ENCODE assay signal across 8 cellular contexts in genomic region chr9:77455312-77455927, GRCh38.
A peak's percentile ranks its signal among the peaks of the same experiment; 100 is the strongest.
DNase-seq lines count a peak whose midpoint lies in the region; ATAC-seq, FAIRE-seq and TF ChIP-seq lines count a peak whose summit lies in the region.

No MANE protein-coding gene starts in this region.

- peak; percentile 39 for ATAC-seq in HG03159 (IDR thresholded peaks at IDR 0.05; ENCODE audit: unreplicated experiment)
- ATAC-seq in RWPE2 (ENCODE audit: low read depth) = 0 out of 3 replicates have a peak, but pooled peaks have one; percentile 27
- no peak for ATAC-seq in psoas muscle

- TF ChIP-seq CTCF in MCF 10A (IDR thresholded peaks at IDR 0.05; ENCODE audit: unreplicated experiment) (peak; percentile 38), breast epithelium (IDR thresholded peaks at IDR 0.05) (peak in 1 of 3 donors; percentile 28), RWPE2 (IDR thresholded peaks at IDR 0.05; ENCODE audit: poor library complexity, severe bottlenecking) (peak; percentile 44), choroid plexus epithelial cell (conservative IDR thresholded peaks at IDR 0.05; ENCODE audit: low read depth, low read length) (peak; percentile 45), psoas muscle (IDR thresholded peaks at IDR 0.05) (peak; percentile 13)

- no peak overlapping the region for H3K27ac Mint-ChIP-seq in MCF 10A (ENCODE audit: low read depth, unreplicated experiment)

- CTCF ChIA-PET in MCF 10A (lab: Yijun Ruan, JAX) = interaction anchor here (0.6 to 10.6 kb wide), 19 partner anchors 12 to 621 kb away, joined by 3 to 132 read pairs (median 4); no protein-coding TSS in a partner anchor

- H3K36me3 Mint-ChIP-seq in MCF 10A (ENCODE audit: insufficient read depth, unreplicated experiment) = no peaks in the 10 kb centered on the region

- no peaks in the 10 kb centered on the region for H3K27me3 ChIP-seq in breast epithelium
- H3K27me3 ChIP-seq in RWPE2 (ENCODE audit: insufficient read depth, poor library complexity, severe bottlenecking) = no peaks in the 10 kb centered on the region
- H3K27me3 ChIP-seq in psoas muscle (ENCODE audit: insufficient read depth in 3 of 3, low read length in 2 of 3) = peaks cover 0 to 1% (median 0%) of the 10 kb centered on the region in 3 donors

- H3K36me3 ChIP-seq in breast epithelium = no peaks in the 10 kb centered on the region
- H3K36me3 ChIP-seq in RWPE2 (ENCODE audit: low read depth) = no peaks in the 10 kb centered on the region
- no peaks in the 10 kb centered on the region for H3K36me3 ChIP-seq in psoas muscle (ENCODE audit: insufficient read depth in 1 of 2, low read depth in 1 of 2)

- POLR2A ChIA-PET in MCF 10A (lab: Yijun Ruan, JAX) = interaction anchor here (0.5 to 0.7 kb wide), 2 partner anchors 38 to 404 kb away, joined by 3 to 4 read pairs; no protein-coding TSS in a partner anchor

- H3K9me3 Mint-ChIP-seq in MCF 10A (ENCODE audit: unreplicated experiment) = peaks cover 5% of the 10 kb centered on the region

- WGBS in psoas muscle, 3 donors = 76 to 87% (median 81%) methylated on average over 8 of the region's 8 CpGs

- BruUV-seq in MCF 10A (replicated peaks; lab: Mats Ljungman, UMichigan) = no TSS peak

- peaks cover 10% of the 10 kb centered on the region for H3K4me1 Mint-ChIP-seq in MCF 10A (ENCODE audit: insufficient read depth, unreplicated experiment)

- DNase-seq in MCF 10A (ENCODE audit: unreplicated experiment) (peak; percentile 51), breast epithelium (ENCODE audit: low spot score in 2 of 2) (no peak), RWPE2 (ENCODE audit: low spot score) (no peak), choroid plexus epithelial cell (ENCODE audit: low read depth) (no peak), psoas muscle (no peak), frontal cortex (ENCODE audit: low spot score in 2 of 2) (no peak), GM19240 (ENCODE audit: insufficient read length, low spot score) (no peak)

- no peaks in the 10 kb centered on the region for H3K4me1 ChIP-seq in breast epithelium
- H3K4me1 ChIP-seq in RWPE2 (ENCODE audit: insufficient read depth, poor library complexity, severe bottlenecking) = no peaks in the 10 kb centered on the region
- H3K4me1 ChIP-seq in psoas muscle = no peaks in the 10 kb centered on the region

- H3K27ac ChIP-seq in breast epithelium (no peak overlapping the region), RWPE2 (ENCODE audit: poor library complexity, severe bottlenecking) (no peak overlapping the region), psoas muscle (no peak overlapping the region)

- intact Hi-C loops in MCF 10A (cut with micrococcal nuclease) = loop anchor here (5.0 to 10.0 kb wide), 2 partner anchors 291 to 312 kb away; no protein-coding TSS in a partner anchor
- intact Hi-C loops in breast epithelium (cut with DNase I; ENCODE audit: low total_unique reads) = no loop called here
- intact Hi-C loops in psoas muscle (cut with DNase I) = loop anchor here in 1 of 2 donors (2.0 kb wide), 1 partner anchor 193 kb away; the partner anchor contains the start of gene GNA14

- H3K4me3 ChIP-seq in breast epithelium (no peak overlapping the region), RWPE2 (ENCODE audit: severe bottlenecking) (no peak overlapping the region), choroid plexus epithelial cell (ENCODE audit: low read depth, low read length) (no peak overlapping the region), psoas muscle (no peak overlapping the region)

- H3K27me3 Mint-ChIP-seq in MCF 10A (ENCODE audit: insufficient read depth, unreplicated experiment) = peaks cover 11% of the 10 kb centered on the region

- no peak for TF ChIP-seq POLR2A in breast epithelium (IDR thresholded peaks at IDR 0.05)

- H3K9me3 ChIP-seq in breast epithelium = no peaks in the 10 kb centered on the region
- no peaks in the 10 kb centered on the region for H3K9me3 ChIP-seq in RWPE2 (ENCODE audit: severe bottlenecking)
- no peaks in the 10 kb centered on the region for H3K9me3 ChIP-seq in psoas muscle

- FAIRE-seq in frontal cortex (lab: Jason Lieb, UNC) = no peak

- H3K4me3 Mint-ChIP-seq in MCF 10A (ENCODE audit: unreplicated experiment) = no peak overlapping the region

Comparison
In these comparisons a context has a peak if more than half of its experiments do, and no peak if none do; other contexts are left out.
1. ATAC-seq: peak in HG03159 (single experiment) and RWPE2 (single experiment); none in psoas muscle (0 of 4).